In the genomic region with DNA sequence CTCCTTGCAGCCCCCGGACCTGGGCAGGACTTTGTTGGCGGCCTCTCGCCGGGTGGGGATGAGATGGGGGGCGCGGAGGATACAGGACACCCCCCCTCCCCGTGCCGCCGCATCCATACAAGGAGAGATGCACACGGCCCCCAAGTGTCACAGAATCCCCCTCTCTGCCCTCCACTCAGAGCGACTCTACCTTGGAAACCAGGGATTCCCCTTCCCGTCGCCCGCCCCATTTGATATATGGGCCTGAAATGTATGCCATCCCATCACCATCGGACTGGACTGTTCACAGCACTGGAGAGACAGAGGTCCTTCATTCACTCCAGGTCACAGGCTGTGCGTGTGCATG, we compare ENCODE assay signal across 8 cellular contexts. TPM values are rescaled to one million over a fixed set of nuclear protein-coding genes. Genes with fewer than 3 reads are reported as not detected.
DNase-seq lines count a peak whose midpoint lies in the region; ATAC-seq, FAIRE-seq and TF ChIP-seq lines count a peak whose summit lies in the region.

No MANE protein-coding gene starts in this region.

- ATAC-seq in GM21515 (IDR thresholded peaks at IDR 0.05; ENCODE audit: unreplicated experiment) = peak; percentile 8
- ATAC-seq in left colon = no peak

- H3K27ac ChIP-seq in endodermal cell (ENCODE audit: low read depth, low read length) = no peak overlapping the region

- H3K9me3 Mint-ChIP-seq in endodermal cell (peaks cover 58% of the 10 kb centered on the region), neural crest cell (no peaks in the 10 kb centered on the region)

- peaks cover 8% of the 10 kb centered on the region for H3K4me1 Mint-ChIP-seq in endodermal cell
- peaks cover 15% of the 10 kb centered on the region for H3K4me1 Mint-ChIP-seq in neural crest cell

- no peak for TF ChIP-seq POLR2A in GM12891 (IDR thresholded peaks at IDR 0.05; ENCODE audit: low read depth, low read length)

- H3K4me1 ChIP-seq in endodermal cell (ENCODE audit: control insufficient read depth, insufficient read depth, low read length) = no peaks in the 10 kb centered on the region

- no peak for FAIRE-seq in GM12891 (lab: Jason Lieb, UNC)

- DNase-seq in NCI-H69 (lab: John Stamatoyannopoulos, UW) (peak; percentile 6), endodermal cell (no peak), neural crest cell (ENCODE audit: low read depth, low spot score) (no peak), GDM1 (lab: John Stamatoyannopoulos, UW) (no peak), left colon (no peak), GM12891 (ENCODE audit: insufficient read length, low spot score) (no peak)
- no peak for DNase-seq in activated CD8-positive, alpha-beta memory T cell treated with anti-CD3 and anti-CD28 coated beads, Interleukin-2, amount 50 U/mL, for 48 hours

- H3K4me3 ChIP-seq in endodermal cell (ENCODE audit: low read length) = peak overlapping the region; percentile 80

- 0 to 7% methylated on average over 1 to 10 of the region's 16 CpGs for WGBS in endodermal cell (ENCODE audit: insufficient coverage in 1 of 2, insufficient read length in 1 of 2), 2 experiments

- peaks cover 30% of the 10 kb centered on the region for H3K36me3 ChIP-seq in endodermal cell (ENCODE audit: control insufficient read depth, insufficient read depth, low read length)

- no peaks in the 10 kb centered on the region for H3K27me3 Mint-ChIP-seq in endodermal cell (ENCODE audit: insufficient read depth)
- H3K27me3 Mint-ChIP-seq in neural crest cell (ENCODE audit: low read depth) = no peaks in the 10 kb centered on the region

- H3K9me3 ChIP-seq in endodermal cell (ENCODE audit: control insufficient read depth, low read length) = no peaks in the 10 kb centered on the region

- TF ChIP-seq CTCF in endodermal cell (conservative IDR thresholded peaks at IDR 0.05) (no peak), neural crest cell (conservative IDR thresholded peaks at IDR 0.05) (no peak)

- H3K4me3 Mint-ChIP-seq in endodermal cell (peak overlapping the region; percentile 77), neural crest cell (peak overlapping the region; percentile 91)

- H3K36me3 Mint-ChIP-seq in endodermal cell (ENCODE audit: low read depth) (peaks cover 15% of the 10 kb centered on the region), neural crest cell (ENCODE audit: low read depth) (peaks cover 3% of the 10 kb centered on the region)

- no peaks in the 10 kb centered on the region for H3K27me3 ChIP-seq in endodermal cell (ENCODE audit: control insufficient read depth, insufficient read depth, low read length, poor library complexity, severe bottlenecking)

- peak overlapping the region; percentile 6 for H3K9ac ChIP-seq in endodermal cell (ENCODE audit: extremely low read depth, low read length, poor library complexity, severe bottlenecking)

- H3K27ac Mint-ChIP-seq in endodermal cell = no peak overlapping the region
- no peak overlapping the region for H3K27ac Mint-ChIP-seq in neural crest cell (ENCODE audit: unreplicated experiment)

- intact Hi-C loops in left colon (cut with DNase I, micrococcal nuclease) = no loop called here

TF ChIP-seq in GM12891, 5 proteins besides CTCF, POLR2A, EP300 and RAD21:
- TF ChIP-seq POU2F2 (IDR thresholded peaks at IDR 0.05; ENCODE audit: low read depth, low read length) (no peak), POLR2AphosphoS5 (IDR thresholded peaks at IDR 0.05; ENCODE audit: low read depth, low read length) (no peak), TAF1 (IDR thresholded peaks at IDR 0.05; ENCODE audit: low read depth, low read length) (no peak), PAX5 (IDR thresholded peaks at IDR 0.05; ENCODE audit: insufficient read depth, low read length, severe bottlenecking) (no peak), SPI1 (IDR thresholded peaks at IDR 0.05; ENCODE audit: low read depth, low read length) (no peak)
TF ChIP-seq in GM12891: peak in this region for 0.

RNA-seq across cellular contexts. Expression of gene PORCN, which starts 0.4 kb away (rescaled TPM):
- 10 to 100 TPM; 51.1 to 54.4 TPM for total RNA-seq in endodermal cell
- 40.1 TPM for polyA plus RNA-seq in endodermal cell (2013, experiment 1 of 2)
- 45.9 TPM for polyA plus RNA-seq in endodermal cell (2013, experiment 2 of 2)
- 13.0 and 14.2 TPM in 2 replicates for total RNA-seq in neural crest cell
- total RNA-seq in left colon = 1 to 10 TPM; 4.0 to 5.8 TPM
- polyA plus RNA-seq in GM12891 (2012; ENCODE audit: low read depth, missing spikeins) = 8.8 TPM

RNA-seq across cellular contexts. Expression of gene EBP, which starts 12.4 kb away (rescaled TPM):
- total RNA-seq in endodermal cell (100 to 1,000 TPM; 105 to 119 TPM), neural crest cell (155 and 168 TPM in 2 replicates), left colon (100 to 1,000 TPM; 152 to 207 TPM)
- 155 TPM for polyA plus RNA-seq in endodermal cell (2013, experiment 1 of 2)
- polyA plus RNA-seq in endodermal cell (2013, experiment 2 of 2) = 164 TPM
- 95.9 TPM for polyA plus RNA-seq in GM12891 (2012; ENCODE audit: low read depth, missing spikeins)

RNA-seq across cellular contexts. Expression of gene TBC1D25, which starts 30.3 kb away (rescaled TPM):
- total RNA-seq in endodermal cell (1 to 10 TPM; 7.0 to 7.6 TPM), neural crest cell (9.1 and 12.0 TPM in 2 replicates), left colon (10 to 100 TPM; 11.6 to 15.7 TPM)
- 7.3 TPM for polyA plus RNA-seq in endodermal cell (2013, experiment 1 of 2)
- 6.5 TPM for polyA plus RNA-seq in endodermal cell (2013, experiment 2 of 2)
- polyA plus RNA-seq in GM12891 (2012; ENCODE audit: low read depth, missing spikeins) = 11.4 TPM

RNA-seq across cellular contexts. Expression of gene FTSJ1, which starts 33.2 kb away (rescaled TPM):
- 10 to 100 TPM; 47.3 to 54.3 TPM for total RNA-seq in endodermal cell
- polyA plus RNA-seq in endodermal cell (2013, experiment 1 of 2) = 46.1 TPM
- 43.6 TPM for polyA plus RNA-seq in endodermal cell (2013, experiment 2 of 2)
- 42.2 and 45.8 TPM in 2 replicates for total RNA-seq in neural crest cell
- total RNA-seq in left colon = 10 to 100 TPM; 19.5 to 25.1 TPM
- polyA plus RNA-seq in GM12891 (2012; ENCODE audit: low read depth, missing spikeins) = 31.0 TPM

RNA-seq across cellular contexts. Expression of gene SLC38A5, which starts 39.2 kb away (rescaled TPM):
- total RNA-seq in endodermal cell (10 to 100 TPM; 22.4 to 40.7 TPM), neural crest cell (6.5 and 8.8 TPM in 2 replicates), left colon (10 to 100 TPM; 16.7 to 24.1 TPM)
- 23.3 TPM for polyA plus RNA-seq in endodermal cell (2013, experiment 1 of 2)
- polyA plus RNA-seq in endodermal cell (2013, experiment 2 of 2) = 26.2 TPM
- 29.4 TPM for polyA plus RNA-seq in GM12891 (2012; ENCODE audit: low read depth, missing spikeins)
